8 cellular contexts compared by ENCODE assay signal in the genomic region with DNA sequence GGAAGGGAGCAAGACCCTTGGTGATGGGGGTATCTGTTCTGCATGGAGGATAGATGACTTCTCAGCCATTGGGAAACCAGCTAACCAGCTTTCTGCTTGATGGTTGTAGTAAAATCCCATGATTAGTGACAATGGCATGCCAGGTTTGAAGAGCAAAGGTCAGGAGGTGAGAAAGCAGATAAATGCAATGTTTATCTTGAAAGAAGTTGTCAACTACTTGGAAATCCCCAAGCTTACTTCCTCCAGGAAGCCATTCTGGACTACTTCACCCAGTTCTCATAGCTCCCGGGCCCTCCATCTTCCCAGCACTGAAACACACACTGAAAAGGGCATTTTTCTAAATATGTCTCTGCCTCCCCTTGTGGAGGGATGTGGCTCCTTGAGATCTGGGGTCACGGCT. TPM values are rescaled to one million over a fixed set of nuclear protein-coding genes. Genes with fewer than 3 reads are reported as not detected.
DNase-seq lines count a peak whose midpoint lies in the region; ATAC-seq and TF ChIP-seq lines count a peak whose summit lies in the region.
"Had no signal": no experiment of that assay in that cellular context is flagged by ENCODE, and none has a peak within 500 bp of the region (broad histone marks: within the 10 kb centered on the region; RNA-seq: fewer than 3 reads in every experiment).

No MANE protein-coding gene starts in this region.

- H3K4me3 ChIP-seq in PC-3 (ENCODE audit: low read length) (no peak overlapping the region), epithelial cell of esophagus (ENCODE audit: low read length) (no peak overlapping the region), gastrocnemius medialis (no peak overlapping the region)
- H3K4me3 ChIP-seq: body of pancreas had no signal

- no TSS peak for BruUV-seq in PC-3 (replicated peaks; lab: Mats Ljungman, UMichigan)

- intact Hi-C loops in PC-3 (cut with micrococcal nuclease) (no loop called here), gastrocnemius medialis (cut with DNase I; ENCODE audit: low total_unique reads) (no loop called here)

- H3K9me3 ChIP-seq in PC-3 (ENCODE audit: low read length) (no peaks in the 10 kb centered on the region), gastrocnemius medialis (no peaks in the 10 kb centered on the region)
- H3K9me3 ChIP-seq: body of pancreas had no signal

- POLR2A ChIA-PET in PC-3 (lab: Charles Lee; ENCODE audit: unreplicated experiment) = interaction anchor here (0.7 kb wide), 1 partner anchor 9 kb away, joined by 3 read pairs; no protein-coding TSS in a partner anchor

- peaks cover 30% of the 10 kb centered on the region for H3K36me3 ChIP-seq in PC-3 (ENCODE audit: low read depth, low read length)
- H3K36me3 ChIP-seq in gastrocnemius medialis = no peaks in the 10 kb centered on the region

- H3F3A ChIP-seq in PC-3 (ENCODE audit: low read length, unreplicated experiment) = no peaks in the 10 kb centered on the region

- no peak overlapping the region for H2AFZ ChIP-seq in PC-3 (ENCODE audit: low read length)

- 0 out of 2 replicates have a peak overlapping the region, but pooled peaks have one; percentile 15 for H3K4me2 ChIP-seq in PC-3 (ENCODE audit: low read length)

- CTCF ChIA-PET in PC-3 (lab: Charles Lee) = no interaction called here

- no peak for TF ChIP-seq CTCF in PC-3 (conservative IDR thresholded peaks at IDR 0.05; ENCODE audit: low read depth, low read length)
- TF ChIP-seq CTCF in epithelial cell of esophagus (IDR thresholded peaks at IDR 0.05; ENCODE audit: insufficient read depth, low read depth, low read length, missing control alignments) = no peak
- TF ChIP-seq CTCF in gastrocnemius medialis (IDR thresholded peaks at IDR 0.05 in 4 of 5, conservative IDR thresholded peaks at IDR 0.05 in 1 of 5) = no peak

- H3K4me1 ChIP-seq in PC-3 (ENCODE audit: insufficient read depth, low read length) (peaks cover 82% of the 10 kb centered on the region), gastrocnemius medialis (peaks cover 81 to 91% of the 10 kb centered on the region in 2 donors)

- H3K79me2 ChIP-seq in PC-3 (ENCODE audit: low read length) = peaks cover 99% of the 10 kb centered on the region

- in situ Hi-C loops in gastrocnemius medialis (cut with MboI; ENCODE audit: low sequenced_read_pairs in 4 of 4) = no loop called here

- no peak for ATAC-seq in PC-3
- ATAC-seq in gastrocnemius medialis = no peak
- ATAC-seq in HG03378 (IDR thresholded peaks at IDR 0.05; ENCODE audit: unreplicated experiment) = no peak
- no peak for ATAC-seq in GM18511 (IDR thresholded peaks at IDR 0.05; ENCODE audit: unreplicated experiment)
- ATAC-seq: body of pancreas had no signal

- H4K20me1 ChIP-seq in PC-3 (ENCODE audit: low read length) = no peaks in the 10 kb centered on the region

- H3K9ac ChIP-seq in PC-3 (ENCODE audit: low read length) = peak overlapping the region; percentile 57

- peak; percentile 46 for DNase-seq in EH (ENCODE audit: low read depth)
- peak; percentile 62 for DNase-seq in PC-3
- peak; percentile 56 for DNase-seq in epithelial cell of esophagus (ENCODE audit: low read depth)
- DNase-seq in gastrocnemius medialis = no peak
- no peak for DNase-seq in DMS79 treated with DMSO at 0.1 percent for 48 hours (lab: John Stamatoyannopoulos, UW)
- DNase-seq: body of pancreas had no signal

- H3K27ac ChIP-seq in PC-3 (ENCODE audit: low read length) = peak overlapping the region; percentile 100
- peak overlapping the region; percentile 92 to 98 (median 94) for H3K27ac ChIP-seq in gastrocnemius medialis

- no peaks in the 10 kb centered on the region for H3K27me3 ChIP-seq in PC-3 (ENCODE audit: low read length)
- no peaks in the 10 kb centered on the region for H3K27me3 ChIP-seq in gastrocnemius medialis
- H3K27me3 ChIP-seq: body of pancreas had no signal

- H3K9me2 ChIP-seq in PC-3 (replicated peaks; ENCODE audit: low read length) = no peaks in the 10 kb centered on the region

- no peak for TF ChIP-seq POLR2A in gastrocnemius medialis (IDR thresholded peaks at IDR 0.05)

RNA-seq across cellular contexts. Expression of gene SMAD3, which starts 51.3 kb away (rescaled TPM):
- total RNA-seq in PC-3 (2014; rRNA removed) (75.6 and 86.4 TPM in 2 replicates), gastrocnemius medialis (10 to 100 TPM; 15.9 to 61.7 (median 26.3) TPM)

Comparison
In these comparisons a context has a peak if more than half of its experiments do, and no peak if none do; other contexts are left out.
1. DNase-seq: peak in EH (single experiment), PC-3 (single experiment) and epithelial cell of esophagus (single experiment); none in gastrocnemius medialis (0 of 2) and DMS79 treated with DMSO at 0.1 percent for 48 hours (single experiment).